Comparison of ENCODE assay signal across 8 cellular contexts in genomic region chr11:128716661-128717210, GRCh38. TPM values are rescaled to one million over a fixed set of nuclear protein-coding genes. Genes with fewer than 3 reads are reported as not detected.
A peak's percentile ranks its signal among the peaks of the same experiment; 100 is the strongest.
DNase-seq lines count a peak whose midpoint lies in the region; ATAC-seq and TF ChIP-seq lines count a peak whose summit lies in the region.

No MANE protein-coding gene starts in this region.

- H3K27ac Mint-ChIP-seq in activated T-cell treated with anti-CD3 and anti-CD28 coated beads, Interleukin-2, amount 50 U/mL, for 24 hours = peak overlapping the region; percentile 95

- POLR2A ChIA-PET in HEK293 (lab: Yijun Ruan, JAX) = no interaction called here

- peak; percentile 70 for DNase-seq in activated T-cell treated with anti-CD3 and anti-CD28 coated beads, Interleukin-2, amount 50 U/mL, for 24 hours
- DNase-seq in right atrium auricular region (ENCODE audit: low spot score) (no peak), stromal cell of bone marrow (ENCODE audit: low read depth) (peak; percentile 33), NCI-H146 treated with DMSO at 0.1 percent for 48 hours (lab: John Stamatoyannopoulos, UW; ENCODE audit: unreplicated experiment) (no peak), foreskin keratinocyte (no peak), NCI-H524 treated with DMSO at 0.1 percent for 48 hours (lab: John Stamatoyannopoulos, UW) (no peak)

- CTCF ChIA-PET in HEK293 (lab: Yijun Ruan, JAX) = interaction anchor here (0.6 kb wide), 1 partner anchor 401 kb away, joined by 3 read pairs; no protein-coding TSS in a partner anchor

- H2AFZ ChIP-seq in ACC112 (ENCODE audit: low read length, unreplicated experiment) = peak overlapping the region; percentile 31

- H3K4me1 ChIP-seq in ACC112 (ENCODE audit: control insufficient read depth, insufficient read depth, low read length, unreplicated experiment) = peaks cover 49% of the 10 kb centered on the region
- H3K4me1 ChIP-seq in HEK293 (ENCODE audit: control insufficient read depth, insufficient read depth, low read length) = peaks cover 9% of the 10 kb centered on the region
- H3K4me1 ChIP-seq in right atrium auricular region = peaks cover 4 to 87% of the 10 kb centered on the region in 2 donors
- H3K4me1 ChIP-seq in foreskin keratinocyte = no peaks in the 10 kb centered on the region

- no peaks in the 10 kb centered on the region for H3K36me3 ChIP-seq in ACC112 (ENCODE audit: insufficient read depth, low read length)
- peaks cover 0 to 3% of the 10 kb centered on the region in 2 experiments; a peak in 1 of 3 replicates for H3K36me3 ChIP-seq in HEK293 (ENCODE audit: control insufficient read depth in 2 of 2, insufficient read depth in 1 of 2, low read length in 2 of 2)
- H3K36me3 ChIP-seq in right atrium auricular region = no peaks in the 10 kb centered on the region

- peak overlapping the region; percentile 79 for H3K4me3 Mint-ChIP-seq in activated T-cell treated with anti-CD3 and anti-CD28 coated beads, Interleukin-2, amount 50 U/mL, for 24 hours

- no peak for TF ChIP-seq CTCF in HEK293 (tag by site-specific recombination; IDR thresholded peaks at IDR 0.05)
- TF ChIP-seq CTCF in right atrium auricular region (IDR thresholded peaks at IDR 0.05) = no peak
- TF ChIP-seq CTCF in foreskin keratinocyte (conservative IDR thresholded peaks at IDR 0.05) = no peak

- no peaks in the 10 kb centered on the region for H3K27me3 Mint-ChIP-seq in activated T-cell treated with anti-CD3 and anti-CD28 coated beads, Interleukin-2, amount 50 U/mL, for 24 hours

- peak overlapping the region; percentile 92 for H3K27ac ChIP-seq in ACC112 (ENCODE audit: low read depth, low read length)
- H3K27ac ChIP-seq in HEK293 (ENCODE audit: extremely low read depth, low read depth, low read length) = no peak overlapping the region; the same call in 1 of the 2 replicates
- peak overlapping the region; percentile 71 to 76 for H3K27ac ChIP-seq in right atrium auricular region
- H3K27ac ChIP-seq in foreskin keratinocyte = no peak overlapping the region

- peaks cover 10% of the 10 kb centered on the region for H3K9me3 Mint-ChIP-seq in activated T-cell treated with anti-CD3 and anti-CD28 coated beads, Interleukin-2, amount 50 U/mL, for 24 hours

- H3K4me1 Mint-ChIP-seq in activated T-cell treated with anti-CD3 and anti-CD28 coated beads, Interleukin-2, amount 50 U/mL, for 24 hours (ENCODE audit: low read depth) = peaks cover 100% of the 10 kb centered on the region

- peaks cover 32% of the 10 kb centered on the region for H3K36me3 Mint-ChIP-seq in activated T-cell treated with anti-CD3 and anti-CD28 coated beads, Interleukin-2, amount 50 U/mL, for 24 hours (ENCODE audit: low read depth)

- H3K9me3 ChIP-seq in HEK293 (ENCODE audit: control insufficient read depth, insufficient read depth, low read depth, low read length) (no peaks in the 10 kb centered on the region), right atrium auricular region (no peaks in the 10 kb centered on the region)

- H3K79me2 ChIP-seq in ACC112 (ENCODE audit: control insufficient read depth, insufficient read depth, low read length, unreplicated experiment) = peaks cover 77% of the 10 kb centered on the region

- ATAC-seq in foreskin keratinocyte = no peak

- H3K4me3 ChIP-seq in ACC112 (ENCODE audit: low read depth, low read length) (peak overlapping the region; percentile 57; the same call in 1 of the 2 replicates), HEK293 (ENCODE audit: low read depth, low read length) (no peak overlapping the region), right atrium auricular region (no peak overlapping the region)

- H3K27me3 ChIP-seq in ACC112 (ENCODE audit: insufficient read depth, low read length) = no peaks in the 10 kb centered on the region
- no peaks in the 10 kb centered on the region for H3K27me3 ChIP-seq in right atrium auricular region
- H3K27me3 ChIP-seq in foreskin keratinocyte = peaks cover 22% of the 10 kb centered on the region

TF ChIP-seq in HEK293, 187 proteins besides CTCF, POLR2A, EP300 and RAD21:
- TF ChIP-seq ZIC2 (tag by site-specific recombination; IDR thresholded peaks at IDR 0.05) (peak; percentile 20; the same call in 1 of the 2 replicates), ZNF510 (tag by site-specific recombination; IDR thresholded peaks at IDR 0.05; ENCODE audit: insufficient replicate concordance) (no peak)
TF ChIP-seq in HEK293: peak in this region for 1.

RNA-seq across cellular contexts. Expression of gene FLI1, which starts 22.9 kb away (rescaled TPM):
- total RNA-seq in right atrium auricular region (10 to 100 TPM; 12.3 to 25.2 TPM), foreskin keratinocyte (0.32 and 1.1 TPM in 2 replicates)
- 0.16 and 0.48 TPM in 2 replicates for polyA plus RNA-seq in foreskin keratinocyte

Comparison
In these comparisons a context has a peak if more than half of its experiments do, and no peak if none do; other contexts are left out.
1. H3K27ac ChIP-seq: peak in ACC112 (single experiment) and right atrium auricular region (2 of 2); none in HEK293 (single experiment) and foreskin keratinocyte (single experiment).
2. DNase-seq: peak in activated T-cell treated with anti-CD3 and anti-CD28 coated beads, Interleukin-2, amount 50 U/mL, for 24 hours (single experiment) and stromal cell of bone marrow (single experiment); none in right atrium auricular region (single experiment), NCI-H146 treated with DMSO at 0.1 percent for 48 hours (single experiment), foreskin keratinocyte (0 of 2) and NCI-H524 treated with DMSO at 0.1 percent for 48 hours (single experiment).